In the genomic region with DNA sequence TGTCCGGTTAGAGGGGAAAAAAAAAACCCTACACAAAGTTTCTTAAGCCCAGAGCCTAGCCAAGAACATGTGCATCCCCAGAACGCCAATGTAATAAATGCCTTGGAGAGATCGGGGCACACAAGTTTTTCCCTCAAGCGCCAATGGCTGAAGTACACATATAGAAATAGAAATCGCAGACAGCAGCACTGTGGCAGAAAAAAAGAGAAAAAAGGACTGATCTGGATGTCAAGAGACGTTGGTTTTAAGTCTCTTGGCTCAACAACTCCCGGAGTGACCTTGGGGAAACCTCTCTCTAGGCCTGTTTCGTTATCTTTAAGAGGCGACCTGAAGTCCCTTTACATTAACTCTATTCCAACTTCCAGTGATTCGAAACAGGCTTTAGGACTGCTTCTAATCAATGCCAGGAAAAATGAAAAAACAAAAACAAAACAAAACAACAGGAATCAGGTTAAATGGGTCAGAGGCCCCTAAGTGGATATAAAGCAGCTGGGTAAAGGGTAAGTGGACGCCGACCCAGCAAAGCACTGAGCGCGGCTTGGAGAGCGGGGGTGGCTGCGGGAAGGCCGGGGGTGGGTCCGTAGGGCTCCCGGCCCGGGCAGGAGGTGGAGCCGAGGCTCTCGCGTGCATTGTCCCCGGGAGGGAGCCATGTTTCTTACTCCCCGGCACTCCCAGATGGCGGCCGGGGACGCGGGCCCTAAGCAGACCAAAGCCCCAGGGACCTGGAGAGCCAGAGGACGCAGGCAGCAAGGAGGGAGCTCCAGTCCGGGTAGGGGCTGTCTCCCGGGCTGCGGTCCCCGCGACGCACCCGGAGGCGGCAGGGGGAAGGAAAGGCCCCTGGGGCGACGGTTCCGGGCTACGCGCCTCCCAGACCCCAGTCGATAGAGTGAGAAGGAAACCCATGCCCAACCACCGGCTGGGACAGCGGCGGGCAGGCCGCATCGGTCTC, we compare ENCODE assay signal across 1 cellular context.
TF ChIP-seq lines count a peak whose summit lies in the region.

No MANE protein-coding gene starts in this region.

TF ChIP-seq in endothelial cell of umbilical vein, 7 proteins besides CTCF, POLR2A, EP300 and RAD21:
- TF ChIP-seq EZH2 (IDR thresholded peaks at IDR 0.05; ENCODE audit: borderline replicate concordance, low read depth, low read length, severe bottlenecking): no peak
